Comparison of ENCODE assay signal across 24 cellular contexts in genomic region chr5:105684799-105685198, GRCh38.
"Had no signal": no experiment of that assay in that cellular context is flagged by ENCODE, and none has a peak within 500 bp of the region (broad histone marks: within the 10 kb centered on the region; RNA-seq: fewer than 3 reads in every experiment).

No MANE protein-coding gene starts in this region.

- DNase-seq: activated B cell treated with CpG ODN at 0.5 μM for 24 hours; activated CD4-positive, alpha-beta T cell treated with anti-CD3 and anti-CD28 coated beads, Interleukin-2, amount 50 U/mL, for 1 hour; activated CD8-positive, alpha-beta memory T cell treated with anti-CD3 and anti-CD28 coated beads, Interleukin-2, amount 10 ng/mL, durations not matched to agents 7 days and 5 days; activated CD8-positive, alpha-beta T cell treated with anti-CD3 and anti-CD28 coated beads, Interleukin-2, amount 10 ng/mL, durations not matched to agents 7 days and 5 days; activated naive CD4-positive, alpha-beta T cell; activated T-cell treated with anti-CD3 and anti-CD28 coated beads, Interleukin-2, amount 50 U/mL, for 48 hours; aorta; dorsolateral prefrontal cortex; effector memory CD4-positive, alpha-beta T cell; head of caudate nucleus; hippocampal formation; left lung; lower lobe of right lung; mesenchymal stem cell; naive thymus-derived CD8-positive, alpha-beta T cell; right lobe of liver; stimulated activated CD4-positive, alpha-beta T cell treated with anti-CD3 and anti-CD28 coated beads, Interleukin-12 subunit alpha, Interleukin-12 subunit beta, amount 100 ng/mL, for 4 hours; stimulated activated CD4-positive, alpha-beta T cell treated with anti-CD3 and anti-CD28 coated beads, Interleukin-4, amount 100 ng/mL, for 1 hour; T-helper 1 cell; trophoblast cell; uterus had no signal

- H3K4me3 ChIP-seq: dorsolateral prefrontal cortex, gastroesophageal sphincter, left lung, lower lobe of right lung, right lobe of liver, skin epidermis, thoracic aorta, uterus had no signal

- H3K27me3 ChIP-seq: dorsolateral prefrontal cortex, gastroesophageal sphincter, left lung, right lobe of liver, uterus had no signal

- H3K4me1 ChIP-seq: gastroesophageal sphincter, left lung, lower lobe of right lung, right lobe of liver, uterus had no signal

- H3K27ac ChIP-seq: dorsolateral prefrontal cortex, gastroesophageal sphincter, left lung, lower lobe of right lung, right lobe of liver, skin epidermis, thoracic aorta, uterus had no signal

- H3K36me3 ChIP-seq: gastroesophageal sphincter, left lung, lower lobe of right lung, right lobe of liver, thoracic aorta, uterus had no signal

- H3K9me3 ChIP-seq: gastroesophageal sphincter, left lung, lower lobe of right lung, right lobe of liver, thoracic aorta, uterus had no signal
